ENCODE assay signal across 19 cellular contexts in genomic region chr1:228214921-228215662, GRCh38. TPM values are rescaled to one million over a fixed set of nuclear protein-coding genes. Genes with fewer than 3 reads are reported as not detected.
DNase-seq lines count a peak whose midpoint lies in the region; ATAC-seq and TF ChIP-seq lines count a peak whose summit lies in the region.
"Had no signal": no experiment of that assay in that cellular context is flagged by ENCODE, and none has a peak within 500 bp of the region (broad histone marks: within the 10 kb centered on the region; RNA-seq: fewer than 3 reads in every experiment).

No MANE protein-coding gene starts in this region.

- H2AK5ac ChIP-seq in H9 (ENCODE audit: insufficient read length, low read length) = no peak overlapping the region

- no peak overlapping the region for H2BK120ac ChIP-seq in H9 (ENCODE audit: low read depth, low read length, poor library complexity, severe bottlenecking)

- H2AFZ ChIP-seq in H9 (ENCODE audit: low read length) = no peak overlapping the region

- H3K9ac ChIP-seq in H9 (ENCODE audit: extremely low read depth, insufficient read length, low read length) (no peak overlapping the region), colonic mucosa (ENCODE audit: low read depth in 2 of 2, low read length in 2 of 2) (no peak overlapping the region)

- intact Hi-C loops in activated CD4-positive, alpha-beta T cell treated with anti-CD3 and anti-CD28 coated beads for 36 hours (cut with DNase I, micrococcal nuclease) = loop anchor here in 1 of 2 experiments (5.0 kb wide), 1 partner anchor 73 kb away; the partner anchor contains the start of gene GUK1
- intact Hi-C loops in colonic mucosa (cut with DNase I) = loop anchor here (10.0 kb wide), 1 partner anchor 290 kb away; no protein-coding TSS in a partner anchor

- H3K9me3 ChIP-seq in H9 (ENCODE audit: control insufficient read depth, low read depth, low read length) (no peaks in the 10 kb centered on the region), colonic mucosa (no peaks in the 10 kb centered on the region)
- H3K9me3 ChIP-seq: SJCRH30, thoracic aorta had no signal

- H3K23me2 ChIP-seq in H9 (ENCODE audit: insufficient read length, low read depth, low read length, poor library complexity, severe bottlenecking) = peaks cover 15% of the 10 kb centered on the region

- CTCF ChIA-PET in activated CD4-positive, alpha-beta T cell treated with anti-CD3 and anti-CD28 coated beads for 36 hours (lab: Charles Lee) = interaction anchor here (1.5 kb wide), 1 partner anchor 49 kb away, joined by 4 read pairs; no protein-coding TSS in a partner anchor

- no peak overlapping the region for H4K5ac ChIP-seq in H9 (ENCODE audit: insufficient read length, low read depth, low read length)

- no peak overlapping the region for H3K14ac ChIP-seq in H9 (ENCODE audit: insufficient read depth, low read length)

- no peak overlapping the region for H3K23ac ChIP-seq in H9 (ENCODE audit: insufficient read length, low read depth, low read length)

- no peak overlapping the region for H3T11ph ChIP-seq in H9 (ENCODE audit: low read length)

- no peak overlapping the region for H2BK20ac ChIP-seq in H9 (ENCODE audit: low read depth, low read length, poor library complexity, severe bottlenecking)

- DNase-seq in activated CD4-positive, alpha-beta T cell treated with anti-CD3 and anti-CD28 coated beads for 36 hours = no peak
- no peak for DNase-seq in activated CD4-positive, alpha-beta T cell treated with anti-CD3 and anti-CD28 coated beads for 4 hours
- no peak for DNase-seq in H9
- peak; percentile 17 for DNase-seq in colonic mucosa
- DNase-seq in osteocyte (ENCODE audit: extremely low spot score, unreplicated experiment) = peak; percentile 63
- DNase-seq in H7 = no peak
- DNase-seq in midbrain (lab: John Stamatoyannopoulos, UW) = no peak
- no peak for DNase-seq in glutamatergic neuron
- DNase-seq: activated CD8-positive, alpha-beta memory T cell treated with anti-CD3 and anti-CD28 coated beads, Interleukin-2, amount 50 U/mL, for 4 hours; activated gamma-delta T cell treated with Interleukin-2 at 50 U/mL for 16 hours; DMS53; NCI-H1105 treated with DMSO at 0.1 percent for 48 hours; NCI-H526; OCI-M1; SJCRH30; T1000 had no signal

- peaks cover 2% of the 10 kb centered on the region for H3K36me3 Mint-ChIP-seq in activated CD4-positive, alpha-beta T cell treated with anti-CD3 and anti-CD28 coated beads for 36 hours (ENCODE audit: low read depth)
- H3K36me3 Mint-ChIP-seq in H9 (ENCODE audit: insufficient read depth in 1 of 3, low read depth in 3 of 3) (peaks cover 23 to 43% (median 39%) of the 10 kb centered on the region in 3 experiments; a peak in 6 of 7 replicates), osteocyte (ENCODE audit: unreplicated experiment) (no peaks in the 10 kb centered on the region), glutamatergic neuron (ENCODE audit: unreplicated experiment) (no peaks in the 10 kb centered on the region)

- no peak for ATAC-seq in activated CD4-positive, alpha-beta T cell treated with anti-CD3 and anti-CD28 coated beads for 36 hours
- ATAC-seq: left lobe of liver had no signal

- H3K27me3 ChIP-seq in H9 (ENCODE audit: insufficient read depth, low read length) = no peaks in the 10 kb centered on the region; the same call in 1 of the 2 replicates
- no peaks in the 10 kb centered on the region for H3K27me3 ChIP-seq in colonic mucosa
- H3K27me3 ChIP-seq in H7 (ENCODE audit: control insufficient read depth, insufficient read depth, low read length) = peaks cover 21% of the 10 kb centered on the region
- H3K27me3 ChIP-seq: SJCRH30 had no signal

- no CpG with 5 or more reads among the region's 23 CpGs for WGBS in H9 (ENCODE audit: extremely low coverage, insufficient read length, low lambda C conversion rate)

- no peaks in the 10 kb centered on the region for H4K20me1 ChIP-seq in H9 (ENCODE audit: control insufficient read depth, insufficient read depth, insufficient read length)

- no peak overlapping the region for H4K91ac ChIP-seq in H9 (ENCODE audit: insufficient read length, low read depth, low read length)

- TF ChIP-seq CTCF in H9 (conservative IDR thresholded peaks at IDR 0.05) = no peak
- TF ChIP-seq CTCF in colonic mucosa (IDR thresholded peaks at IDR 0.05) = no peak
- no peak for TF ChIP-seq CTCF in osteocyte (IDR thresholded peaks at IDR 0.05)
- no peak for TF ChIP-seq CTCF in glutamatergic neuron (IDR thresholded peaks at IDR 0.05; ENCODE audit: partially characterized antibody, unreplicated experiment)

- no peak overlapping the region for H3K4me2 ChIP-seq in H9 (ENCODE audit: insufficient read depth, insufficient read length, low read length)

- no peak overlapping the region for H3K4ac ChIP-seq in H9 (ENCODE audit: low read depth, low read length)

- H3K4me1 ChIP-seq in H9 (ENCODE audit: insufficient read depth, low read length) (no peaks in the 10 kb centered on the region; the same call in 1 of the 2 replicates), colonic mucosa (no peaks in the 10 kb centered on the region)

- H3K56ac ChIP-seq in H9 (ENCODE audit: insufficient read length, low read depth, low read length) = no peak overlapping the region

- no peaks in the 10 kb centered on the region for H3K4me1 Mint-ChIP-seq in activated CD4-positive, alpha-beta T cell treated with anti-CD3 and anti-CD28 coated beads for 36 hours
- H3K4me1 Mint-ChIP-seq in H9 (peaks cover 0 to 2% of the 10 kb centered on the region in 2 experiments; a peak in 1 of 4 replicates), osteocyte (ENCODE audit: unreplicated experiment) (peaks cover 4% of the 10 kb centered on the region), glutamatergic neuron (ENCODE audit: low read depth, unreplicated experiment) (no peaks in the 10 kb centered on the region)

- H3K4me3 Mint-ChIP-seq in activated CD4-positive, alpha-beta T cell treated with anti-CD3 and anti-CD28 coated beads for 36 hours = peak overlapping the region; percentile 78
- H3K4me3 Mint-ChIP-seq in H9 (peak overlapping the region; percentile 69 to 77), osteocyte (ENCODE audit: unreplicated experiment) (no peak overlapping the region), glutamatergic neuron (ENCODE audit: unreplicated experiment) (no peak overlapping the region)

- no peak overlapping the region for H2BK12ac ChIP-seq in H9 (ENCODE audit: insufficient read length, low read depth, low read length)

- no peaks in the 10 kb centered on the region for H3K9me3 Mint-ChIP-seq in activated CD4-positive, alpha-beta T cell treated with anti-CD3 and anti-CD28 coated beads for 36 hours (ENCODE audit: low read depth)
- H3K9me3 Mint-ChIP-seq in H9 (no peaks in the 10 kb centered on the region), osteocyte (ENCODE audit: unreplicated experiment) (no peaks in the 10 kb centered on the region), glutamatergic neuron (ENCODE audit: unreplicated experiment) (peaks cover 1% of the 10 kb centered on the region)

- no peak overlapping the region for H3K27ac Mint-ChIP-seq in activated CD4-positive, alpha-beta T cell treated with anti-CD3 and anti-CD28 coated beads for 36 hours
- no peak overlapping the region for H3K27ac Mint-ChIP-seq in H9
- no peak overlapping the region for H3K27ac Mint-ChIP-seq in osteocyte (ENCODE audit: unreplicated experiment)
- H3K27ac Mint-ChIP-seq in glutamatergic neuron (ENCODE audit: unreplicated experiment) = no peak overlapping the region

- H2BK5ac ChIP-seq in H9 (ENCODE audit: insufficient read length, low read length) = no peak overlapping the region

- H2BK15ac ChIP-seq in H9 (ENCODE audit: low read depth, low read length) = no peak overlapping the region

- H3K4me3 ChIP-seq in colonic mucosa (no peak overlapping the region), H7 (ENCODE audit: insufficient read depth, low read depth, low read length) (no peak overlapping the region)
- H3K4me3 ChIP-seq: coronary artery, thoracic aorta had no signal

- H3K27ac ChIP-seq in H9 (ENCODE audit: insufficient read length, low read depth, low read length) (no peak overlapping the region), colonic mucosa (no peak overlapping the region)
- H3K27ac ChIP-seq: coronary artery, SJCRH30, thoracic aorta had no signal

- H3K27me3 Mint-ChIP-seq in activated CD4-positive, alpha-beta T cell treated with anti-CD3 and anti-CD28 coated beads for 36 hours = no peaks in the 10 kb centered on the region
- no peaks in the 10 kb centered on the region for H3K27me3 Mint-ChIP-seq in H9 (ENCODE audit: low read depth)
- no peaks in the 10 kb centered on the region for H3K27me3 Mint-ChIP-seq in osteocyte (ENCODE audit: unreplicated experiment)
- peaks cover 5% of the 10 kb centered on the region for H3K27me3 Mint-ChIP-seq in glutamatergic neuron (ENCODE audit: unreplicated experiment)

- no peak overlapping the region for H3K18ac ChIP-seq in H9 (ENCODE audit: insufficient read length, low read depth, low read length)

- H3K36me3 ChIP-seq in colonic mucosa = no peaks in the 10 kb centered on the region
- peaks cover 16% of the 10 kb centered on the region for H3K36me3 ChIP-seq in H7 (replicated peaks; ENCODE audit: control insufficient read depth, insufficient read depth, low read length)
- H3K36me3 ChIP-seq: SJCRH30, thoracic aorta had no signal

- no peaks in the 10 kb centered on the region for H3K79me2 ChIP-seq in H9 (ENCODE audit: insufficient read depth, low read length)

- POLR2A ChIA-PET in activated CD4-positive, alpha-beta T cell treated with anti-CD3 and anti-CD28 coated beads for 36 hours (lab: Charles Lee) = no interaction called here

- H4K8ac ChIP-seq in H9 (replicated peaks; ENCODE audit: insufficient read length, low read depth, low read length) = no peak overlapping the region

- H3K79me1 ChIP-seq in H9 (ENCODE audit: insufficient read depth, low read depth, low read length, poor library complexity, severe bottlenecking) = no peaks in the 10 kb centered on the region

RNA-seq across cellular contexts. Expression of gene OBSCN, which starts 7.2 kb away (rescaled TPM):
- 10 to 100 TPM; 20.0 to 20.5 TPM for total RNA-seq in activated CD4-positive, alpha-beta T cell treated with anti-CD3 and anti-CD28 coated beads for 36 hours
- 30.8 and 33.3 TPM in 2 replicates for total RNA-seq in H9 (2021)
- total RNA-seq in colonic mucosa = 1 to 10 TPM; 3.6 to 7.9 TPM
- total RNA-seq in osteocyte = 15.2 and 16.1 TPM in 2 replicates
- 18.9 and 25.2 TPM in 2 replicates for total RNA-seq in H7 (2014; rRNA removed; shearing (Covaris generic))
- total RNA-seq in glutamatergic neuron (ENCODE audit: unreplicated experiment) = 25.7 TPM

RNA-seq across cellular contexts. Expression of gene IBA57, which starts 49.5 kb away (rescaled TPM):
- total RNA-seq in activated CD4-positive, alpha-beta T cell treated with anti-CD3 and anti-CD28 coated beads for 36 hours = 1 to 10 TPM; 6.0 to 8.3 TPM
- 11.8 and 12.6 TPM in 2 replicates for total RNA-seq in H9 (2021)
- 10 to 100 TPM; 11.0 to 16.9 TPM for total RNA-seq in colonic mucosa
- total RNA-seq in osteocyte = 8.1 TPM in 2 replicates
- total RNA-seq in H7 (2014; rRNA removed; shearing (Covaris generic)) = 21.2 and 23.3 TPM in 2 replicates
- total RNA-seq in glutamatergic neuron (ENCODE audit: unreplicated experiment) = 7.7 TPM

Comparison
In these comparisons a context has a peak if more than half of its experiments do, and no peak if none do; other contexts are left out.
1. DNase-seq: peak in colonic mucosa (single experiment) and osteocyte (single experiment); none in activated CD4-positive, alpha-beta T cell treated with anti-CD3 and anti-CD28 coated beads for 36 hours (single experiment), activated CD4-positive, alpha-beta T cell treated with anti-CD3 and anti-CD28 coated beads for 4 hours (0 of 2), H9 (single experiment), H7 (single experiment), midbrain (single experiment) and glutamatergic neuron (single experiment).
2. H3K4me3 Mint-ChIP-seq: peak in activated CD4-positive, alpha-beta T cell treated with anti-CD3 and anti-CD28 coated beads for 36 hours (single experiment) and H9 (2 of 2); none in osteocyte (single experiment) and glutamatergic neuron (single experiment).